ENCODE assay signal across 8 cellular contexts in the genomic region with DNA sequence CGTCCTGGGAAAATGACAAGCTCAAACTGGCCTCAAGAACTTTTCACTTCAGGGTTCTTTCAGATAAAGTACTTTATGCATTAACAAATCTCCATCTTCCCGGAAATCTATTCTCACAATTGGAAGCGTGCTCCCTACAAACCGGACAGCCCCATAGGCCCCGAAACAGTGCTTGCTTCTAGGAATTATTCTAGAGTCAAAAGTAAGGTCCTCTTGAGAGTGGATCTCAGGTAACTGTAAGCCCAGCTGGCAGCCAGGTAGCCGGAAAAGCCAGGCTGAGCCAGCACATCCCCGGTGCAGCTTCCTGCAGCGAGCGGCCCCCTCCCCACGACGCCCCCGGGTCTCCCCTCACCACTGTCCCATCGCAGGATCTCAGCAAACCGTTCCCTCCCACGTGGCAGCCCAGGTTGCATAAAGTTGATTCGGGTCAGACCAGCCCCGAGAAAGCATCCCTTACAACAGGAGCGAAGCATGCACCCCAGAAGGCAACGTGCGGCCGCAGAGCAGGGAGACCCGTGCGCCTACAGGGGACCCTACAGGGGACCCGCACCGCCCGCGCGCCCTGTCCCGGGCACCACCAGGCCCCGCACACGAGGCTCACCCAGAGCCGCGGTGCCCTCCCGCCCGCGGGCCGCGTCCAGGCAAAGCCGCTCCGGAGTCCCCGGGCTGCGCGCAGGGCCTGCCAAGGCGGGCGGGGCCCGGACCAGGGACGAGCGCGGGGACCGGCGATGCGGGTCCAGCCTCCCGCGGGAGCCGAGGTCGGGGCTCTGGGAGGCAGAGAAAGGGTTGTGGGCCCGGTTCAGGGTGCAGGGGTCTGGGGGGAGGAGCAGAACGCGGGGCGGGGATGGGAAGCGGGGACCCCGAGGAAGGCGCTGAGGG. TPM values are rescaled to one million over a fixed set of nuclear protein-coding genes. Genes with fewer than 3 reads are reported as not detected.
DNase-seq lines count a peak whose midpoint lies in the region; ATAC-seq and TF ChIP-seq lines count a peak whose summit lies in the region.

No MANE protein-coding gene starts in this region.

- TF ChIP-seq CTCF in C4-2B (conservative IDR thresholded peaks at IDR 0.05) (no peak), HFFc6 (IDR thresholded peaks at IDR 0.05) (no peak), foreskin fibroblast (IDR thresholded peaks at IDR 0.05; ENCODE audit: low read depth, low read length) (no peak), osteocyte (IDR thresholded peaks at IDR 0.05) (no peak)

- H3K9me3 Mint-ChIP-seq in HFFc6 (no peaks in the 10 kb centered on the region), osteocyte (ENCODE audit: unreplicated experiment) (no peaks in the 10 kb centered on the region)

- no peak for TF ChIP-seq POLR2A in GM18505 (IDR thresholded peaks at IDR 0.05; ENCODE audit: borderline replicate concordance, extremely low read depth, insufficient read depth, insufficient read length)

- H3K4me3 ChIP-seq in foreskin fibroblast (ENCODE audit: low read depth in 1 of 2, low read length in 2 of 2), result peak overlapping the region; percentile 73 to 79

- H3K4me1 Mint-ChIP-seq in HFFc6 (ENCODE audit: low read depth) (peaks cover 17% of the 10 kb centered on the region), osteocyte (ENCODE audit: unreplicated experiment) (peaks cover 20% of the 10 kb centered on the region)

- ATAC-seq in GM19395 (IDR thresholded peaks at IDR 0.05; ENCODE audit: unreplicated experiment) (no peak), GM18505 (IDR thresholded peaks at IDR 0.05; ENCODE audit: unreplicated experiment) (no peak)

- peak overlapping the region; percentile 72 for H3K27ac ChIP-seq in C4-2B

- peak overlapping the region; percentile 95 for H3K27ac Mint-ChIP-seq in HFFc6
- peak overlapping the region; percentile 72 for H3K27ac Mint-ChIP-seq in osteocyte (ENCODE audit: unreplicated experiment)

- peaks cover 9% of the 10 kb centered on the region; the same call in 1 of the 2 replicates for H3K36me3 Mint-ChIP-seq in HFFc6 (ENCODE audit: low read depth)
- H3K36me3 Mint-ChIP-seq in osteocyte (ENCODE audit: unreplicated experiment), result peaks cover 6% of the 10 kb centered on the region

- H3K4me3 Mint-ChIP-seq in HFFc6 (peak overlapping the region; percentile 91), osteocyte (ENCODE audit: unreplicated experiment) (peak overlapping the region; percentile 79)

- DNase-seq in HFFc6 (no peak), foreskin fibroblast (peak in 1 of 2 donors; percentile 43), osteocyte (ENCODE audit: extremely low spot score, unreplicated experiment) (peak; percentile 84), CD1c-positive myeloid dendritic cell (ENCODE audit: extremely low spot score) (no peak)
- peak; percentile 25 to 32 for DNase-seq in activated CD4-positive, alpha-beta T cell treated with anti-CD3 and anti-CD28 coated beads, Interleukin-2, amount 50 U/mL, for 48 hours

- H3K27me3 Mint-ChIP-seq in HFFc6 (ENCODE audit: insufficient read depth) (peaks cover 9% of the 10 kb centered on the region), osteocyte (ENCODE audit: unreplicated experiment) (peaks cover 9% of the 10 kb centered on the region)

RNA-seq across cellular contexts. Expression of a gene that starts 0.9 kb away (rescaled TPM):
- total RNA-seq in HFFc6 (2021; fragmentation: NEBNext Ultra II Directional; extraction: Animal tissue kit (Norgen Biotek cat#: 25700)), result 10 to 100 TPM; 37.5 to 53.5 (median 44.1) TPM
- 37.9 and 39.9 TPM in 2 replicates for total RNA-seq in osteocyte

Comparison
In these comparisons a context has a peak if more than half of its experiments do, and no peak if none do; other contexts are left out.
1. DNase-seq: peak in activated CD4-positive, alpha-beta T cell treated with anti-CD3 and anti-CD28 coated beads, Interleukin-2, amount 50 U/mL, for 48 hours (2 of 2) and osteocyte (single experiment); none in HFFc6 (single experiment) and CD1c-positive myeloid dendritic cell (single experiment).